Comparison of ENCODE assay signal across 25 cellular contexts in genomic region chr2:349390-349789, GRCh38.
"Had no signal": no experiment of that assay in that cellular context is flagged by ENCODE, and none has a peak within 500 bp of the region (broad histone marks: within the 10 kb centered on the region; RNA-seq: fewer than 3 reads in every experiment).

No MANE protein-coding gene starts in this region.

- H3K4me2 ChIP-seq: SK-N-SH had no signal

- H3K36me3 ChIP-seq: breast epithelium, Peyer's patch, SJCRH30, WERI-Rb-1 had no signal

- H3K9me2 ChIP-seq: SK-N-SH had no signal

- DNase-seq: activated CD4-positive, alpha-beta T cell treated with anti-CD3 and anti-CD28 coated beads for 4 hours; activated CD8-positive, alpha-beta memory T cell treated with anti-CD3 and anti-CD28 coated beads, Interleukin-2, amount 50 U/mL, for 4 hours; activated CD8-positive, alpha-beta T cell treated with anti-CD3 and anti-CD28 coated beads for 36 hours; activated gamma-delta T cell treated with Interleukin-2 at 50 U/mL for 16 hours; activated naive CD4-positive, alpha-beta T cell treated with anti-CD3 and anti-CD28 coated beads, Interleukin-2, amount 10 ng/mL, durations not matched to agents 7 days and 5 days; activated naive CD8-positive, alpha-beta T cell treated with anti-CD3 and anti-CD28 coated beads for 36 hours; activated T-cell treated with anti-CD3 and anti-CD28 coated beads, Interleukin-2, amount 50 U/mL, for 72 hours; caudate nucleus; NCI-H1092 treated with DMSO at 0.1 percent for 48 hours; NCI-H1417 treated with DMSO at 0.1 percent for 48 hours; NCI-H1694; NCI-H2029; NCI-H2107; NCI-H2171 treated with DMSO at 0.1 percent for 48 hours; NCI-H226; NCI-H526; NCI-H82; Peyer's patch; Right ventricle myocardium superior; SJCRH30; SK-N-SH; T-helper 1 cell; WERI-Rb-1 had no signal

- H3K4me3 ChIP-seq: breast epithelium, Peyer's patch, SJCRH30 had no signal

- H3K9ac ChIP-seq: SK-N-SH had no signal

- H3K27ac ChIP-seq: breast epithelium, Peyer's patch, RWPE1, SJCRH30, WERI-Rb-1 had no signal

- H3K4me1 ChIP-seq: breast epithelium, Peyer's patch, SJCRH30 had no signal

- H3K9me3 ChIP-seq: breast epithelium, Peyer's patch, SJCRH30 had no signal

- H3K27me3 ChIP-seq: breast epithelium, Peyer's patch, SJCRH30 had no signal
